ENCODE assay signal across 8 cellular contexts in genomic region chr6:30075094-30075986, GRCh38.
A peak's percentile ranks its signal among the peaks of the same experiment; 100 is the strongest.
DNase-seq lines count a peak whose midpoint lies in the region; ATAC-seq lines count a peak whose summit lies in the region.

Gene RNF39, minus strand, starts transcription at chr6:30075769. Its CDS starts 184 bp downstream, at chr6:30075585.

- peak within 1 kb of the TSS; percentile 75 for H3K4me3 ChIP-seq in iPS-18c (ENCODE audit: insufficient read depth, low read depth, low read length)

- peak; percentile 29 for DNase-seq in stimulated activated CD4-positive, alpha-beta T cell treated with anti-CD3 and anti-CD28 coated beads, Interleukin-4, amount 100 ng/mL, for 1 hour
- no peak for DNase-seq in stimulated activated CD4-positive, alpha-beta T cell treated with anti-CD3 and anti-CD28 coated beads, Interleukin-1b, Interleukin-23, amount 100 ng/mL, for 48 hours
- no peak for DNase-seq in activated naive CD4-positive, alpha-beta T cell treated with anti-CD3 and anti-CD28 coated beads, Interleukin-2, amount 10 ng/mL, durations not matched to agents 7 days and 5 days
- no peak for DNase-seq in stimulated activated naive CD8-positive, alpha-beta T cell treated with anti-CD3 and anti-CD28 coated beads, Interleukin-15, amount 100 ng/mL, for 72 hours
- no peak for DNase-seq in pons (ENCODE audit: low spot score)

- H3K4me1 Mint-ChIP-seq in activated naive CD4-positive, alpha-beta T cell treated with anti-CD3 and anti-CD28 coated beads, Interleukin-2, amount 10 ng/mL, durations not matched to agents 7 days and 5 days: peaks cover 49% of the 10 kb centered on the region
- peaks cover 39% of the 10 kb centered on the region for H3K4me1 Mint-ChIP-seq in stimulated activated naive CD8-positive, alpha-beta T cell treated with anti-CD3 and anti-CD28 coated beads, Interleukin-15, amount 100 ng/mL, for 72 hours

- H3K36me3 Mint-ChIP-seq in activated naive CD4-positive, alpha-beta T cell treated with anti-CD3 and anti-CD28 coated beads, Interleukin-2, amount 10 ng/mL, durations not matched to agents 7 days and 5 days: peaks cover 15% of the 10 kb centered on the region

- H3K9me3 ChIP-seq in iPS-18c (ENCODE audit: control insufficient read depth, insufficient read depth, low read length): no peaks in the 10 kb centered on the region

- peak within 1 kb of the TSS; percentile 10 for H3K4me3 Mint-ChIP-seq in activated naive CD4-positive, alpha-beta T cell treated with anti-CD3 and anti-CD28 coated beads, Interleukin-2, amount 10 ng/mL, durations not matched to agents 7 days and 5 days
- peak within 1 kb of the TSS; percentile 72 to 83 for H3K4me3 Mint-ChIP-seq in stimulated activated naive CD8-positive, alpha-beta T cell treated with anti-CD3 and anti-CD28 coated beads, Interleukin-15, amount 100 ng/mL, for 72 hours

- ATAC-seq in stimulated activated naive CD8-positive, alpha-beta T cell treated with anti-CD3 and anti-CD28 coated beads, Interleukin-15, amount 100 ng/mL, for 72 hours: peak; percentile 33
- ATAC-seq in HG03342 (IDR thresholded peaks at IDR 0.05; ENCODE audit: unreplicated experiment) (no peak), HG03354 (IDR thresholded peaks at IDR 0.05; ENCODE audit: poor library complexity, severe bottlenecking, unreplicated experiment) (no peak)

- peaks cover 96% of the 10 kb centered on the region for H3K27me3 Mint-ChIP-seq in activated naive CD4-positive, alpha-beta T cell treated with anti-CD3 and anti-CD28 coated beads, Interleukin-2, amount 10 ng/mL, durations not matched to agents 7 days and 5 days
- H3K27me3 Mint-ChIP-seq in stimulated activated naive CD8-positive, alpha-beta T cell treated with anti-CD3 and anti-CD28 coated beads, Interleukin-15, amount 100 ng/mL, for 72 hours: peaks cover 94% of the 10 kb centered on the region

- H3K9me3 Mint-ChIP-seq in activated naive CD4-positive, alpha-beta T cell treated with anti-CD3 and anti-CD28 coated beads, Interleukin-2, amount 10 ng/mL, durations not matched to agents 7 days and 5 days: no peaks in the 10 kb centered on the region
- no peaks in the 10 kb centered on the region for H3K9me3 Mint-ChIP-seq in stimulated activated naive CD8-positive, alpha-beta T cell treated with anti-CD3 and anti-CD28 coated beads, Interleukin-15, amount 100 ng/mL, for 72 hours

- CTCF ChIA-PET in activated naive CD4-positive, alpha-beta T cell treated with anti-CD3 and anti-CD28 coated beads, Interleukin-2, amount 10 ng/mL, durations not matched to agents 7 days and 5 days (lab: Charles Lee): interaction anchor here (1.3 to 4.1 kb wide), 4 partner anchors 8 to 56 kb away, joined by 3 to 13 read pairs (median 4); partner anchors contain the start of gene PPP1R11

- no peak within 1 kb of the TSS for H3K27ac Mint-ChIP-seq in activated naive CD4-positive, alpha-beta T cell treated with anti-CD3 and anti-CD28 coated beads, Interleukin-2, amount 10 ng/mL, durations not matched to agents 7 days and 5 days
- H3K27ac Mint-ChIP-seq in stimulated activated naive CD8-positive, alpha-beta T cell treated with anti-CD3 and anti-CD28 coated beads, Interleukin-15, amount 100 ng/mL, for 72 hours: peak within 1 kb of the TSS in 1 of 2 donors; percentile 69
